Comparison of ENCODE assay signal across 16 cellular contexts in the genomic region with DNA sequence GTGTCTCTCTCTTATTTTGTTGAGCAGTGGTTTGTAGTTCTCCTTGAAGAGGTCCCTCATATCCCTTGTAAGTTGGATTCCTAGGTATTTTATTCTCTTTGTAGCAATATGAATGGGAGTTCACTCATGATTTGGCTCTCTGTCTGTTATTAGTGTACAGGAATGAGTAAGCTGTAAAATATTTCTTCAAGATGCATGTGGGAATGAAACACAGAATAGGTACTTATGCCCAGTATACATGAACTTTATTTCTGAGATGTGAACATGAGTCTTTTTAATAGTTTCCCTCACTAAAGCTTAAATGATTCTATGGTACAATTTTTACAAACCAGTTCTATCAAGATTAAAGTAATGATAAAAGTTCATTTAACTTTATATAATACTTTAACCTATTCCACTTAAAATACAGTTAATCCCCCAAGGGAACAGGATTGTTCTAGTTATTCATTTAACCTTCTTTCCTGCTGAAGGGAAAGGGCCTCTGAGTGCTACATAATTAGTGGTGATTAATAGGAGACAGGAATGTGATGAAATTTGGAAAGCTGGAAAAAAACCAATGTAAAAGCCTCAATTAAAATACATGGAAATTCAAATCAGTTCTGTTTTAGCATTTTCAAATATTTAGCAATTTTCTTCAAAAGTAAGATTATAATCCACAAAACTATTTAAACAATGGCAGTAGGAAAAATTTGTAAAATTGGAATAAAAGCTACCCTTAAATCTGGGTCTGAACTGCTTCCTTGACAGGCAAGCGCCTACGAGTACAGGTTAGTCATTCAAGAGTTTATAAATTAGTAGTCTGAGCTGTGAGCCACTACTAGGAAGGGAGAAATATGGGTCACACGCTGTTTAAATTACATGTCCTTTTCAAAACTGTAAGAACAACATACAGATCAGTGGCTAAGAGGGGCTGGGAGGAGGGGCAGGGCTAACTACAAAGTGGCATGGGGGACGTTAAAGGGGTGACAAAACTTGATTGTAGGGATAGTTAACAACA. TPM values are rescaled to one million over a fixed set of nuclear protein-coding genes. Genes with fewer than 3 reads are reported as not detected.
DNase-seq lines count a peak whose midpoint lies in the region; ATAC-seq, FAIRE-seq and TF ChIP-seq lines count a peak whose summit lies in the region.
"Had no signal": no experiment of that assay in that cellular context is flagged by ENCODE, and none has a peak within 500 bp of the region (broad histone marks: within the 10 kb centered on the region; RNA-seq: fewer than 3 reads in every experiment).

No MANE protein-coding gene starts in this region.

- H3K27me3 ChIP-seq in PC-3 (ENCODE audit: low read length) (no peaks in the 10 kb centered on the region), endothelial cell of umbilical vein (ENCODE audit: control insufficient read depth in 2 of 2, insufficient read depth in 2 of 2, low read length in 2 of 2) (no peaks in the 10 kb centered on the region)
- H3K27me3 ChIP-seq: stomach had no signal

- H3K79me2 ChIP-seq in PC-3 (ENCODE audit: low read length), result no peaks in the 10 kb centered on the region
- peaks cover 23% of the 10 kb centered on the region for H3K79me2 ChIP-seq in endothelial cell of umbilical vein (ENCODE audit: control insufficient read depth, insufficient read depth, low read length)

- intact Hi-C loops in Calu3 (cut with micrococcal nuclease; ENCODE audit: unreplicated experiment) (no loop called here), PC-3 (cut with micrococcal nuclease) (loop anchor here (1.0 kb wide), 1 partner anchor 11 kb away; no protein-coding TSS in a partner anchor), endothelial cell of umbilical vein (cut with micrococcal nuclease) (no loop called here), lower leg skin (cut with DNase I; ENCODE audit: low total_unique reads) (no loop called here)

- POLR2A ChIA-PET in PC-3 (lab: Charles Lee; ENCODE audit: unreplicated experiment), result interaction anchor here (1.6 kb wide), 1 partner anchor 22 kb away, joined by 12 read pairs; no protein-coding TSS in a partner anchor
- POLR2A ChIA-PET in endothelial cell of umbilical vein (lab: Charles Lee), result interaction anchor here (0.6 kb wide), 1 partner anchor 60 kb away, joined by 5 read pairs; no protein-coding TSS in a partner anchor

- dilution Hi-C loops in endothelial cell of umbilical vein (cut with MboI; ENCODE audit: extremely low pct_ligation_motif_present, low sequenced_read_pairs), result no loop called here

- DNase-seq in Calu3 (no peak), PC-3 (peak; percentile 73), endothelial cell of umbilical vein (ENCODE audit: low read depth, low spot score) (peak; percentile 55), mesothelial cell of epicardium (ENCODE audit: low spot score in 2 of 2, unreplicated experiment in 2 of 2) (no peak), lower leg skin (ENCODE audit: low spot score in 2 of 2) (no peak)
- DNase-seq: activated CD4-positive, alpha-beta T cell treated with anti-CD3 and anti-CD28 coated beads, Interleukin-2, amount 10 ng/mL, durations not matched to agents 7 days and 5 days; CD8-positive, alpha-beta T cell; hypothalamus; NCI-H1930; stomach had no signal

- TF ChIP-seq CTCF in Calu3 (IDR thresholded peaks at IDR 0.05; ENCODE audit: unreplicated experiment) (no peak), PC-3 (conservative IDR thresholded peaks at IDR 0.05; ENCODE audit: low read depth, low read length) (no peak), endothelial cell of umbilical vein (IDR thresholded peaks at IDR 0.05; ENCODE audit: extremely low read depth in 1 of 2, insufficient read depth in 1 of 2, low read depth in 1 of 2, low read length in 2 of 2) (no peak), mesothelial cell of epicardium (IDR thresholded peaks at IDR 0.05; ENCODE audit: unreplicated experiment) (no peak), lower leg skin (IDR thresholded peaks at IDR 0.05) (no peak)

- H3K4me3 Mint-ChIP-seq in Calu3 (ENCODE audit: low read depth, unreplicated experiment), result peak overlapping the region; percentile 43
- H3K4me3 Mint-ChIP-seq in mesothelial cell of epicardium, result no peak overlapping the region
- H3K4me3 Mint-ChIP-seq: activated CD4-positive, alpha-beta T cell treated with anti-CD3 and anti-CD28 coated beads, Interleukin-2, amount 10 ng/mL, durations not matched to agents 7 days and 5 days; CD8-positive, alpha-beta T cell; T-helper 1 cell treated with Interleukin-12 subunit alpha and Interleukin-12 subunit beta and Interleukin-4 antibody, amounts not matched to agents 30 μg/mL and 1 μg/mL, for 36 hours had no signal

- H3K9me1 ChIP-seq in endothelial cell of umbilical vein (replicated peaks; ENCODE audit: control insufficient read depth, extremely low read depth, insufficient read depth, low read length), result no peaks in the 10 kb centered on the region

- no peak for TF ChIP-seq POLR2A in endothelial cell of umbilical vein (IDR thresholded peaks at IDR 0.05; ENCODE audit: low read depth, low read length)
- TF ChIP-seq POLR2A in lower leg skin (IDR thresholded peaks at IDR 0.05), result no peak

- BruUV-seq in Calu3 (replicated peaks; lab: Mats Ljungman, UMichigan), result no TSS peak
- BruUV-seq in PC-3 (replicated peaks; lab: Mats Ljungman, UMichigan), result TSS peak; percentile 47
- no TSS peak for BruUV-seq in endothelial cell of umbilical vein (replicated peaks; lab: Mats Ljungman, UMichigan)

- H3K4me2 ChIP-seq in PC-3 (ENCODE audit: low read length), result peak overlapping the region; percentile 55
- H3K4me2 ChIP-seq in endothelial cell of umbilical vein (ENCODE audit: insufficient read depth, low read length), result peak overlapping the region; percentile 42

- peaks cover 4% of the 10 kb centered on the region for H3K9me3 Mint-ChIP-seq in Calu3 (ENCODE audit: low read depth, unreplicated experiment)
- no peaks in the 10 kb centered on the region for H3K9me3 Mint-ChIP-seq in mesothelial cell of epicardium
- H3K9me3 Mint-ChIP-seq: activated CD4-positive, alpha-beta T cell treated with anti-CD3 and anti-CD28 coated beads, Interleukin-2, amount 10 ng/mL, durations not matched to agents 7 days and 5 days; T-helper 1 cell treated with Interleukin-12 subunit alpha and Interleukin-12 subunit beta and Interleukin-4 antibody, amounts not matched to agents 30 μg/mL and 1 μg/mL, for 36 hours had no signal

- no peak overlapping the region for H2AFZ ChIP-seq in PC-3 (ENCODE audit: low read length)
- H2AFZ ChIP-seq in endothelial cell of umbilical vein (ENCODE audit: low read depth, low read length), result no peak overlapping the region

- peaks cover 33% of the 10 kb centered on the region for H3K36me3 Mint-ChIP-seq in Calu3 (ENCODE audit: insufficient read depth, unreplicated experiment)
- peaks cover 6% of the 10 kb centered on the region for H3K36me3 Mint-ChIP-seq in mesothelial cell of epicardium
- H3K36me3 Mint-ChIP-seq: CD8-positive, alpha-beta T cell had no signal

- H4K20me1 ChIP-seq in PC-3 (ENCODE audit: low read length), result no peaks in the 10 kb centered on the region
- H4K20me1 ChIP-seq in endothelial cell of umbilical vein (replicated peaks; ENCODE audit: control insufficient read depth, extremely low read depth, insufficient read depth, low read length), result no peaks in the 10 kb centered on the region

- H3K4me1 Mint-ChIP-seq in Calu3 (ENCODE audit: low read depth, unreplicated experiment) (peaks cover 44% of the 10 kb centered on the region), mesothelial cell of epicardium (peaks cover 9% of the 10 kb centered on the region)
- H3K4me1 Mint-ChIP-seq: activated CD4-positive, alpha-beta T cell treated with anti-CD3 and anti-CD28 coated beads, Interleukin-2, amount 10 ng/mL, durations not matched to agents 7 days and 5 days had no signal

- peak; percentile 63 for FAIRE-seq in endothelial cell of umbilical vein (lab: Jason Lieb, UNC)
- FAIRE-seq: GM19239, H1 had no signal

- H3F3A ChIP-seq in PC-3 (ENCODE audit: low read length, unreplicated experiment), result no peaks in the 10 kb centered on the region

- H3K27me3 Mint-ChIP-seq in Calu3 (ENCODE audit: unreplicated experiment) (no peaks in the 10 kb centered on the region), mesothelial cell of epicardium (ENCODE audit: low read depth) (no peaks in the 10 kb centered on the region)

- peak overlapping the region; percentile 76 for H3K27ac ChIP-seq in PC-3 (ENCODE audit: low read length)
- peak overlapping the region; percentile 50 for H3K27ac ChIP-seq in endothelial cell of umbilical vein (ENCODE audit: insufficient read depth, low read depth, low read length)
- H3K27ac ChIP-seq: stomach had no signal

- CTCF ChIA-PET in Calu3 (lab: Charles Lee), result interaction anchor here (0.6 to 1.5 kb wide), 5 partner anchors 9 to 188 kb away, joined by 3 to 6 read pairs (median 4); no protein-coding TSS in a partner anchor
- CTCF ChIA-PET in PC-3 (lab: Charles Lee), result no interaction called here
- CTCF ChIA-PET in endothelial cell of umbilical vein (lab: Charles Lee), result interaction anchor here (1.1 to 3.2 kb wide), 10 partner anchors 9 to 166 kb away, joined by 3 to 20 read pairs (median 4); no protein-coding TSS in a partner anchor

- no peak overlapping the region for H3K4me3 ChIP-seq in PC-3 (ENCODE audit: low read length)
- no peak overlapping the region for H3K4me3 ChIP-seq in endothelial cell of umbilical vein (replicated peaks in 1 of 3; ENCODE audit: insufficient read depth in 1 of 3, low read depth in 1 of 3, low read length in 3 of 3)
- H3K4me3 ChIP-seq in lower leg skin (ENCODE audit: low read depth, poor library complexity, severe bottlenecking), result no peak overlapping the region
- H3K4me3 ChIP-seq: stomach had no signal

- H3K4me1 ChIP-seq in PC-3 (ENCODE audit: insufficient read depth, low read length), result peaks cover 35% of the 10 kb centered on the region
- peaks cover 23% of the 10 kb centered on the region for H3K4me1 ChIP-seq in endothelial cell of umbilical vein (ENCODE audit: control insufficient read depth, extremely low read depth, insufficient read depth, low read length)

- peak; percentile 77 for ATAC-seq in PC-3
- ATAC-seq in HG02973 (IDR thresholded peaks at IDR 0.05; ENCODE audit: unreplicated experiment), result no peak
- no peak for ATAC-seq in HG02938 (IDR thresholded peaks at IDR 0.05; ENCODE audit: unreplicated experiment)
- no peak for ATAC-seq in HG02981 (IDR thresholded peaks at IDR 0.05; ENCODE audit: unreplicated experiment)
- ATAC-seq: CD8-positive, alpha-beta T cell had no signal

- H3K36me3 ChIP-seq in PC-3 (ENCODE audit: low read depth, low read length) (no peaks in the 10 kb centered on the region), endothelial cell of umbilical vein (ENCODE audit: control insufficient read depth in 2 of 2, extremely low read depth in 1 of 2, insufficient read depth in 2 of 2, low read length in 2 of 2) (peaks cover 0 to 2% of the 10 kb centered on the region in 2 experiments)

- 58 to 61% methylated on average over 4 of the region's 4 CpGs for WGBS in lower leg skin, 2 donors

- H3K27ac Mint-ChIP-seq in Calu3 (ENCODE audit: unreplicated experiment), result peak overlapping the region; percentile 86
- peak overlapping the region; percentile 44 for H3K27ac Mint-ChIP-seq in mesothelial cell of epicardium
- H3K27ac Mint-ChIP-seq: activated CD4-positive, alpha-beta T cell treated with anti-CD3 and anti-CD28 coated beads, Interleukin-2, amount 10 ng/mL, durations not matched to agents 7 days and 5 days; CD8-positive, alpha-beta T cell; T-helper 1 cell treated with Interleukin-12 subunit alpha and Interleukin-12 subunit beta and Interleukin-4 antibody, amounts not matched to agents 30 μg/mL and 1 μg/mL, for 36 hours had no signal

- H3K9me3 ChIP-seq in PC-3 (ENCODE audit: low read length), result no peaks in the 10 kb centered on the region
- no peaks in the 10 kb centered on the region for H3K9me3 ChIP-seq in endothelial cell of umbilical vein (replicated peaks; ENCODE audit: control insufficient read depth, insufficient read depth, low read length)
- H3K9me3 ChIP-seq: stomach had no signal

- H3K9ac ChIP-seq in PC-3 (ENCODE audit: low read length) (peak overlapping the region; percentile 32), endothelial cell of umbilical vein (replicated peaks; ENCODE audit: extremely low read depth, insufficient read depth, low read length) (no peak overlapping the region)

- H3K9me2 ChIP-seq in PC-3 (replicated peaks; ENCODE audit: low read length), result no peaks in the 10 kb centered on the region

RNA-seq across cellular contexts. Expression of a gene that starts 28.9 kb away (rescaled TPM):
- total RNA-seq in Calu3 (2022) (91.7 and 98.6 TPM in 2 replicates), PC-3 (2014; rRNA removed) (29.9 and 32.4 TPM in 2 replicates), endothelial cell of umbilical vein (44.0 and 44.8 TPM in 2 replicates), mesothelial cell of epicardium (24.2 to 27.4 TPM (median 25.1 TPM) in 3 replicates), lower leg skin (10 to 100 TPM; 22.5 to 56.5 (median 38.3) TPM)
- 10.2 and 13.1 TPM in 2 replicates for polyA plus RNA-seq in endothelial cell of umbilical vein
- polyA plus RNA-seq in endothelial cell of umbilical vein (2011; cell fraction: cytosol; rRNA removed), result 12.4 and 14.1 TPM in 2 replicates
- 42.2 and 51.2 TPM in 2 replicates for polyA plus RNA-seq in endothelial cell of umbilical vein (2011; cell fraction: nucleus; rRNA removed)
- 26.0 and 41.7 TPM in 2 replicates for polyA plus RNA-seq in endothelial cell of umbilical vein (2012)
- 28.7 and 32.5 TPM in 2 replicates for polyA minus RNA-seq in endothelial cell of umbilical vein
- 20.0 TPM for polyA minus RNA-seq in endothelial cell of umbilical vein (2011; cell fraction: cytosol; rRNA and poly(A)+ RNA removed)
- 26.8 and 41.9 TPM in 2 replicates for polyA minus RNA-seq in endothelial cell of umbilical vein (2011; cell fraction: nucleus; rRNA and poly(A)+ RNA removed)

Comparison
In these comparisons a context has a peak if more than half of its experiments do, and no peak if none do; other contexts are left out.
1. DNase-seq: peak in PC-3 (single experiment) and endothelial cell of umbilical vein (single experiment); none in Calu3 (single experiment), mesothelial cell of epicardium (0 of 2) and lower leg skin (0 of 2).